In genomic region chr4:6855692-6856297, GRCh38 we compare ENCODE assay signal across 8 cellular contexts. TPM values are rescaled to one million over a fixed set of nuclear protein-coding genes. Genes with fewer than 3 reads are reported as not detected.
DNase-seq lines count a peak whose midpoint lies in the region; ATAC-seq lines count a peak whose summit lies in the region.

No MANE protein-coding gene starts in this region.

- peaks cover 16% of the 10 kb centered on the region for H3K4me1 Mint-ChIP-seq in T-helper 17 cell
- H3K4me1 Mint-ChIP-seq in stimulated activated naive CD8-positive, alpha-beta T cell treated with anti-CD3 and anti-CD28 coated beads, Interleukin-15, Interleukin-2, amounts not matched to agents 100 ng/mL and 50 ng/mL, for 24 hours (ENCODE audit: low read depth) = peaks cover 27% of the 10 kb centered on the region

- H3K36me3 Mint-ChIP-seq in T-helper 17 cell (ENCODE audit: low read depth) = peaks cover 5% of the 10 kb centered on the region
- peaks cover 58% of the 10 kb centered on the region for H3K36me3 Mint-ChIP-seq in stimulated activated naive CD8-positive, alpha-beta T cell treated with anti-CD3 and anti-CD28 coated beads, Interleukin-15, Interleukin-2, amounts not matched to agents 100 ng/mL and 50 ng/mL, for 24 hours (ENCODE audit: low read depth)

- H3K9me3 ChIP-seq in T-helper 17 cell (ENCODE audit: control insufficient read depth, low read length, poor library complexity, severe bottlenecking) = no peaks in the 10 kb centered on the region

- H3K4me3 Mint-ChIP-seq in T-helper 17 cell = no peak overlapping the region
- peak overlapping the region; percentile 28 for H3K4me3 Mint-ChIP-seq in stimulated activated naive CD8-positive, alpha-beta T cell treated with anti-CD3 and anti-CD28 coated beads, Interleukin-15, Interleukin-2, amounts not matched to agents 100 ng/mL and 50 ng/mL, for 24 hours

- peak; percentile 91 for ATAC-seq in GM19397 (IDR thresholded peaks at IDR 0.05; ENCODE audit: unreplicated experiment)
- ATAC-seq in HG03378 (IDR thresholded peaks at IDR 0.05; ENCODE audit: unreplicated experiment) = peak; percentile 93
- ATAC-seq in T-helper 17 cell = peak; percentile 90

- peak overlapping the region; percentile 53 for H3K27ac Mint-ChIP-seq in T-helper 17 cell
- H3K27ac Mint-ChIP-seq in stimulated activated naive CD8-positive, alpha-beta T cell treated with anti-CD3 and anti-CD28 coated beads, Interleukin-15, Interleukin-2, amounts not matched to agents 100 ng/mL and 50 ng/mL, for 24 hours = peak overlapping the region; percentile 90

- peaks cover 7% of the 10 kb centered on the region for H3K9me3 Mint-ChIP-seq in stimulated activated naive CD8-positive, alpha-beta T cell treated with anti-CD3 and anti-CD28 coated beads, Interleukin-15, Interleukin-2, amounts not matched to agents 100 ng/mL and 50 ng/mL, for 24 hours

- H3K27me3 Mint-ChIP-seq in T-helper 17 cell = no peaks in the 10 kb centered on the region
- H3K27me3 Mint-ChIP-seq in stimulated activated naive CD8-positive, alpha-beta T cell treated with anti-CD3 and anti-CD28 coated beads, Interleukin-15, Interleukin-2, amounts not matched to agents 100 ng/mL and 50 ng/mL, for 24 hours = no peaks in the 10 kb centered on the region

- DNase-seq in GF-D8 (lab: John Stamatoyannopoulos, UW) = peak; percentile 11
- DNase-seq in T-helper 17 cell = peak in 1 of 3 donors; percentile 12
- peak; percentile 86 for DNase-seq in fibroblast of peridontal ligament (ENCODE audit: extremely low read depth)
- no peak for DNase-seq in SW 1271 (lab: John Stamatoyannopoulos, UW)
- no peak for DNase-seq in LoVo (ENCODE audit: low spot score)

RNA-seq across cellular contexts. Expression of gene TBC1D14, which starts 53.8 kb away (rescaled TPM):
- total RNA-seq in T-helper 17 cell = 10 to 100 TPM; 49.1 to 55.2 TPM

Comparison
In these comparisons a context has a peak if more than half of its experiments do, and no peak if none do; other contexts are left out.
1. DNase-seq: peak in GF-D8 (single experiment) and fibroblast of peridontal ligament (single experiment); none in SW 1271 (0 of 2) and LoVo (single experiment).
2. Peak in every context shown above with its lines, with median percentiles within 50 percentile points of each other: ATAC-seq.